7 cellular contexts compared by ENCODE assay signal in genomic region chr19:55408320-55408836, GRCh38. TPM values are rescaled to one million over a fixed set of nuclear protein-coding genes. Genes with fewer than 3 reads are reported as not detected.
DNase-seq lines count a peak whose midpoint lies in the region; ATAC-seq and TF ChIP-seq lines count a peak whose summit lies in the region.

No MANE protein-coding gene starts in this region.

- H3K27me3 ChIP-seq in stomach smooth muscle (ENCODE audit: control insufficient read depth in 1 of 2, insufficient read depth in 2 of 2, low read length in 2 of 2): no peaks in the 10 kb centered on the region

- no peak for TF ChIP-seq CTCF in HFF-Myc (IDR thresholded peaks at IDR 0.05; ENCODE audit: low read depth, low read length, missing control alignments)

- H3K9me3 ChIP-seq in iPS-18c (ENCODE audit: control insufficient read depth, insufficient read depth, low read length) (peaks cover 6% of the 10 kb centered on the region), stomach smooth muscle (ENCODE audit: control insufficient read depth in 2 of 2, low read length in 2 of 2) (no peaks in the 10 kb centered on the region)

- H3K36me3 ChIP-seq in stomach smooth muscle (ENCODE audit: control insufficient read depth in 2 of 2, insufficient read depth in 2 of 2, low read length in 2 of 2): peaks cover 8 to 14% of the 10 kb centered on the region in 2 donors

- peaks cover 27% of the 10 kb centered on the region for H3K4me1 Mint-ChIP-seq in activated T-cell treated with anti-CD3 and anti-CD28 coated beads, Interleukin-2, amount 50 U/mL, for 72 hours (ENCODE audit: low read depth)

- DNase-seq in HFF-Myc (ENCODE audit: extremely low read depth, low read depth) (no peak), erythroblast (lab: John Stamatoyannopoulos, UW) (no peak)
- DNase-seq in activated T-cell treated with anti-CD3 and anti-CD28 coated beads, Interleukin-2, amount 50 U/mL, for 72 hours: no peak

- ATAC-seq in activated T-cell treated with anti-CD3 and anti-CD28 coated beads, Interleukin-2, amount 50 U/mL, for 72 hours (replicated peaks in 1 of 2): no peak
- no peak for ATAC-seq in GM18511 (IDR thresholded peaks at IDR 0.05; ENCODE audit: unreplicated experiment)
- ATAC-seq in GM21381 (IDR thresholded peaks at IDR 0.05; ENCODE audit: unreplicated experiment): no peak

- H3K4me1 ChIP-seq in stomach smooth muscle (ENCODE audit: control insufficient read depth, insufficient read depth, low read length): peaks cover 22% of the 10 kb centered on the region

- H3K27ac Mint-ChIP-seq in activated T-cell treated with anti-CD3 and anti-CD28 coated beads, Interleukin-2, amount 50 U/mL, for 72 hours: peak overlapping the region; percentile 93

- H3K4me3 Mint-ChIP-seq in activated T-cell treated with anti-CD3 and anti-CD28 coated beads, Interleukin-2, amount 50 U/mL, for 72 hours: peak overlapping the region; percentile 88 to 95

- H3K4me3 ChIP-seq in HFF-Myc (replicated peaks; ENCODE audit: low read depth, low read length) (peak overlapping the region; percentile 14), iPS-18c (ENCODE audit: insufficient read depth, low read depth, low read length) (peak overlapping the region; percentile 32; the same call in 1 of the 2 replicates), stomach smooth muscle (ENCODE audit: low read length in 2 of 2) (peak overlapping the region; percentile 81 to 93)

- H3K9me3 Mint-ChIP-seq in activated T-cell treated with anti-CD3 and anti-CD28 coated beads, Interleukin-2, amount 50 U/mL, for 72 hours: peaks cover 0 to 2% of the 10 kb centered on the region in 2 donors

- peaks cover 15 to 21% of the 10 kb centered on the region in 2 donors for H3K36me3 Mint-ChIP-seq in activated T-cell treated with anti-CD3 and anti-CD28 coated beads, Interleukin-2, amount 50 U/mL, for 72 hours (ENCODE audit: insufficient read depth in 2 of 2)

- peak overlapping the region; percentile 99 for H3K27ac ChIP-seq in stomach smooth muscle (ENCODE audit: low read length)

- peaks cover 6% of the 10 kb centered on the region for H3K27me3 Mint-ChIP-seq in activated T-cell treated with anti-CD3 and anti-CD28 coated beads, Interleukin-2, amount 50 U/mL, for 72 hours (ENCODE audit: low read depth)

- TF ChIP-seq POLR2A in erythroblast (IDR thresholded peaks at IDR 0.05; ENCODE audit: low read length): no peak

- peak overlapping the region; percentile 79 to 90 for H3K9ac ChIP-seq in stomach smooth muscle (ENCODE audit: low read length in 2 of 2)

RNA-seq across cellular contexts. Expression of gene UBE2S, which starts 0.8 kb away (rescaled TPM):
- 100 to 1,000 TPM; 192 to 223 TPM for total RNA-seq in activated T-cell treated with anti-CD3 and anti-CD28 coated beads, Interleukin-2, amount 50 U/mL, for 72 hours

RNA-seq across cellular contexts. Expression of gene RPL28, which starts 22.6 kb away (rescaled TPM):
- total RNA-seq in activated T-cell treated with anti-CD3 and anti-CD28 coated beads, Interleukin-2, amount 50 U/mL, for 72 hours: 1,000 to 10,000 TPM; 3,217 to 3,413 TPM

RNA-seq across cellular contexts. Expression of gene TMEM238, which starts 24.3 kb away (rescaled TPM):
- 10 to 100 TPM in 1 of 2 donors, 1 to 10 TPM in 1; 7.5 to 11.7 TPM for total RNA-seq in activated T-cell treated with anti-CD3 and anti-CD28 coated beads, Interleukin-2, amount 50 U/mL, for 72 hours

RNA-seq across cellular contexts. Expression of gene TMEM190, which starts 31.8 kb away (rescaled TPM):
- total RNA-seq in activated T-cell treated with anti-CD3 and anti-CD28 coated beads, Interleukin-2, amount 50 U/mL, for 72 hours: not detected

RNA-seq across cellular contexts. Expression of gene SHISA7, which starts 34.7 kb away (rescaled TPM):
- total RNA-seq in activated T-cell treated with anti-CD3 and anti-CD28 coated beads, Interleukin-2, amount 50 U/mL, for 72 hours: under 1 TPM in 1 of 2 donors, not detected in 1; 0.17 TPM

Comparison
In these comparisons a context has a peak if more than half of its experiments do, and no peak if none do; other contexts are left out.
1. H3K4me3 ChIP-seq: peak in every context shown above with its lines; median percentile 87 in stomach smooth muscle; 32 in iPS-18c; 14 in HFF-Myc.